Comparison of ENCODE assay signal across 8 cellular contexts in genomic region chr3:24680214-24680967, GRCh38.
A peak's percentile ranks its signal among the peaks of the same experiment; 100 is the strongest.
DNase-seq lines count a peak whose midpoint lies in the region; ATAC-seq and TF ChIP-seq lines count a peak whose summit lies in the region.

No MANE protein-coding gene starts in this region.

- no peaks in the 10 kb centered on the region for H3K36me3 ChIP-seq in kidney epithelial cell (ENCODE audit: control insufficient read depth, insufficient read depth, low read length)

- H3K4me3 ChIP-seq in kidney epithelial cell (ENCODE audit: low read depth, low read length) = no peak overlapping the region

- peak; percentile 80 for ATAC-seq in GM21360 (IDR thresholded peaks at IDR 0.05; ENCODE audit: unreplicated experiment)
- ATAC-seq in HG03460 (IDR thresholded peaks at IDR 0.05; ENCODE audit: unreplicated experiment) = peak; percentile 69

- H3K27ac Mint-ChIP-seq in brain = no peak overlapping the region

- no peaks in the 10 kb centered on the region for H3K27me3 ChIP-seq in kidney epithelial cell (ENCODE audit: control insufficient read depth, insufficient read depth, low read length)

- DNase-seq in GDM1 (lab: John Stamatoyannopoulos, UW) (peak; percentile 56), RPMI7951 (ENCODE audit: low read depth) (peak; percentile 56), kidney epithelial cell (ENCODE audit: low read depth) (no peak), dedifferentiated amniotic fluid mesenchymal stem cell (ENCODE audit: extremely low spot score) (no peak)
- DNase-seq in stimulated activated CD4-positive, alpha-beta T cell treated with anti-CD3 and anti-CD28 coated beads, Interleukin-2, amount 100 ng/mL, for 48 hours = peak; percentile 58 to 66

- peaks cover 0 to 3% (median 0%) of the 10 kb centered on the region in 5 experiments for H3K9me3 Mint-ChIP-seq in brain

- H3K36me3 Mint-ChIP-seq in brain = no peaks in the 10 kb centered on the region

- TF ChIP-seq CTCF in brain (conservative IDR thresholded peaks at IDR 0.05) (peak; percentile 78 to 85), kidney epithelial cell (IDR thresholded peaks at IDR 0.05; ENCODE audit: insufficient read depth, low read length, poor library complexity, severe bottlenecking) (peak; percentile 90)

- peaks cover 3% of the 10 kb centered on the region for H3K27me3 Mint-ChIP-seq in brain

- peaks cover 10% of the 10 kb centered on the region for H3K4me1 Mint-ChIP-seq in brain

- no peak overlapping the region for H3K4me3 Mint-ChIP-seq in brain

Comparison
In these comparisons a context has a peak if more than half of its experiments do, and no peak if none do; other contexts are left out.
1. DNase-seq: peak in GDM1 (single experiment), RPMI7951 (single experiment) and stimulated activated CD4-positive, alpha-beta T cell treated with anti-CD3 and anti-CD28 coated beads, Interleukin-2, amount 100 ng/mL, for 48 hours (2 of 2); none in kidney epithelial cell (single experiment) and dedifferentiated amniotic fluid mesenchymal stem cell (single experiment).